Comparison of ENCODE assay signal across 7 cellular contexts in the genomic region with DNA sequence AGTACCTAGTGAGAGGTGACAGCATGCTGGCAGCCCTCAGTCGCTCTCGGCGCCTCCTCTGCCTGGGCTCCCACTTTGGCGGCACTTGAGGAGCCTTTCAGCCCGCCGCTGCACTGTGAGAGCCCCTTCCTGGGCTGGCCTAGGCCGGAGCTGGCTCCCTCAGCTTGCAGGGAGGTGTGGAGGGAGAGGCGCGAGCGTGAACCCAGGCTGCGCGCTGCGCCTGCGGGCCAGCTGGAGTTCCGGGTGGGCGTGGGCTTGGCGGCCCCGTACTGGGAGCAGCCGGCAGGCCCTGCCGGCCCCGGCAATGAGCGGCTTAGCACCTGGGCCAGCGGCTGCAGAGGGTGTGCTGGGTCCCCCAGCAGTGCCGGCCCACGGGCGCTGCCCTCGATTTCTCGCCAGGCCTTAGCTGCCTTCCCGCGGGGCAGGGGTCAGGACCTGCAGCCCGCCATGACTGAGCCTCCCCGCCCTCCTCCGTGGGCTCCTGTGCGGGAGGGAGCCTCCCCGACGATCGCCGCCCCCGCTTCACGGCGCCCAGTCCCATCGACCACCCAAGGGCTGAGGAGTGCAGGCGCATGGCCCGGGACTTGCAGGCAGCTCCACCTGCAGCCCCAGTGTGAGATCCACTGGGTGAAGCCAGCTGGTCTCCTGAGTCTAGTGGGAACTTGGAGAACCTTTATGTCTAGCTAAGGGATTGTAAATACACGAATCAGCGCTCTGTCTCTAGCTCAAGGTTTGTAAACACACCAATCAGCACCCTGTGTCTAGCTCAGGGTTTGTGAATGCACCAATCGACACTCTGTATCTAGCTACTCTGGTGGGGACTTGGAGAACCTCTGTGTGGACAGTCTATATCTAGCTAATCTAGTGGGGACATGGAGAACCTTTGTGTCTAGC.
DNase-seq lines count a peak whose midpoint lies in the region; ATAC-seq and TF ChIP-seq lines count a peak whose summit lies in the region.
"Not testable (repeated sequence)": the region's sequence is repeated elsewhere in the genome, so short reads cannot be mapped to it uniquely, and the experiment has no call there.

No MANE protein-coding gene starts in this region.

- not testable (repeated sequence) for H2AFZ ChIP-seq in H9 (ENCODE audit: low read length)

- not testable (repeated sequence) for H3K4me1 ChIP-seq in H9 (ENCODE audit: insufficient read depth, low read length); iPS-15b (ENCODE audit: control insufficient read depth, insufficient read depth, low read length); spleen

- H3K18ac ChIP-seq in H9 (ENCODE audit: insufficient read length, low read depth, low read length), result not testable (repeated sequence)

- H3K14ac ChIP-seq in H9 (ENCODE audit: insufficient read depth, low read length), result not testable (repeated sequence)

- H3K23me2 ChIP-seq in H9 (ENCODE audit: insufficient read length, low read depth, low read length, poor library complexity, severe bottlenecking), result not testable (repeated sequence)

- H3K79me2 ChIP-seq in H9 (ENCODE audit: insufficient read depth, low read length), result not testable (repeated sequence)

- H3K9ac ChIP-seq in H9 (ENCODE audit: extremely low read depth, insufficient read length, low read length); iPS-15b (ENCODE audit: low read depth, low read length): not testable (repeated sequence)

- H3K23ac ChIP-seq in H9 (ENCODE audit: insufficient read length, low read depth, low read length), result not testable (repeated sequence)

- not testable (repeated sequence) for H4K5ac ChIP-seq in H9 (ENCODE audit: insufficient read length, low read depth, low read length)

- not testable (repeated sequence) for TF ChIP-seq CTCF in H9 (conservative IDR thresholded peaks at IDR 0.05); WTC11 (IDR thresholded peaks at IDR 0.05); chondrocyte (IDR thresholded peaks at IDR 0.05); spleen (IDR thresholded peaks at IDR 0.05 in 8 of 11, conservative IDR thresholded peaks at IDR 0.05 in 3 of 11)

- no CpG with 5 or more reads among the region's 47 CpGs for WGBS in H9 (ENCODE audit: extremely low coverage, insufficient read length, low lambda C conversion rate)
- 92 to 94% (median 92%) methylated on average over 23 to 47 of the region's 47 CpGs for WGBS in spleen, 5 donors

- not testable (repeated sequence) for H2BK20ac ChIP-seq in H9 (ENCODE audit: low read depth, low read length, poor library complexity, severe bottlenecking)

- H4K20me1 ChIP-seq in H9 (ENCODE audit: control insufficient read depth, insufficient read depth, insufficient read length), result not testable (repeated sequence)

- intact Hi-C loops in spleen (cut with DNase I; ENCODE audit: low total_unique reads), result not testable (repeated sequence)

- H4K8ac ChIP-seq in H9 (replicated peaks; ENCODE audit: insufficient read length, low read depth, low read length), result not testable (repeated sequence)

- H3K79me1 ChIP-seq in H9 (ENCODE audit: insufficient read depth, low read depth, low read length, poor library complexity, severe bottlenecking), result not testable (repeated sequence)

- H3K56ac ChIP-seq in H9 (ENCODE audit: insufficient read length, low read depth, low read length), result not testable (repeated sequence)

- not testable (repeated sequence) for H3K36me3 ChIP-seq in iPS-15b (ENCODE audit: control insufficient read depth, insufficient read depth, low read length); spleen

- H2AK5ac ChIP-seq in H9 (ENCODE audit: insufficient read length, low read length), result not testable (repeated sequence)

- H3K4me3 Mint-ChIP-seq in H9; WTC11; chondrocyte (ENCODE audit: unreplicated experiment): not testable (repeated sequence)

- H3K4ac ChIP-seq in H9 (ENCODE audit: low read depth, low read length), result not testable (repeated sequence)

- H2BK5ac ChIP-seq in H9 (ENCODE audit: insufficient read length, low read length), result not testable (repeated sequence)

- not testable (repeated sequence) for ATAC-seq in WTC11

- H3K4me1 Mint-ChIP-seq in H9; WTC11; chondrocyte (ENCODE audit: low read depth): not testable (repeated sequence)

- not testable (repeated sequence) for H3K27me3 ChIP-seq in H9 (ENCODE audit: insufficient read depth, low read length); iPS-15b (ENCODE audit: control insufficient read depth, insufficient read depth, low read length); spleen (replicated peaks in 1 of 7)

- H3K36me3 Mint-ChIP-seq in H9 (ENCODE audit: insufficient read depth in 1 of 3, low read depth in 3 of 3); WTC11; chondrocyte (ENCODE audit: low read depth): not testable (repeated sequence)

- H2BK15ac ChIP-seq in H9 (ENCODE audit: low read depth, low read length), result not testable (repeated sequence)

- H2BK120ac ChIP-seq in H9 (ENCODE audit: low read depth, low read length, poor library complexity, severe bottlenecking), result not testable (repeated sequence)

- H2BK12ac ChIP-seq in H9 (ENCODE audit: insufficient read length, low read depth, low read length), result not testable (repeated sequence)

- H3K27ac Mint-ChIP-seq in H9; WTC11; chondrocyte (ENCODE audit: unreplicated experiment): not testable (repeated sequence)

- H3K9me3 Mint-ChIP-seq in H9; chondrocyte (ENCODE audit: low read depth): not testable (repeated sequence)
- H3K9me3 Mint-ChIP-seq in WTC11, result peaks cover 11% of the 10 kb centered on the region; the same call in 1 of the 2 replicates

- H4K91ac ChIP-seq in H9 (ENCODE audit: insufficient read length, low read depth, low read length), result not testable (repeated sequence)

- not testable (repeated sequence) for H3K27ac ChIP-seq in H9 (ENCODE audit: insufficient read length, low read depth, low read length); spleen

- H3K4me2 ChIP-seq in H9 (ENCODE audit: insufficient read depth, insufficient read length, low read length), result not testable (repeated sequence)

- H3K4me3 ChIP-seq in iPS-15b (ENCODE audit: low read depth, low read length), result peak overlapping the region; percentile 11
- not testable (repeated sequence) for H3K4me3 ChIP-seq in spleen

- H3K27me3 Mint-ChIP-seq in H9 (ENCODE audit: low read depth); WTC11 (ENCODE audit: low read depth); chondrocyte (ENCODE audit: low read depth): not testable (repeated sequence)

- peak; percentile 29 for DNase-seq in Daoy (ENCODE audit: low read depth)
- DNase-seq in H9, result peak; percentile 39
- peak; percentile 55 for DNase-seq in NCI-H2227 (lab: John Stamatoyannopoulos, UW; ENCODE audit: unreplicated experiment)
- peak; percentile 15 for DNase-seq in WTC11 (ENCODE audit: low spot score)
- DNase-seq in chondrocyte (ENCODE audit: low spot score), result peak; percentile 90
- DNase-seq in spleen, result peak; percentile 51

- POLR2A ChIA-PET in WTC11 (lab: Charles Lee), result not testable (repeated sequence)

- CTCF ChIA-PET in WTC11 (lab: Charles Lee), result not testable (repeated sequence)

- H3K9me3 ChIP-seq in H9 (ENCODE audit: control insufficient read depth, low read depth, low read length); iPS-15b (ENCODE audit: control insufficient read depth, insufficient read depth, low read length): not testable (repeated sequence)
- H3K9me3 ChIP-seq in spleen, result peaks cover 0 to 13% (median 3%) of the 10 kb centered on the region in 8 donors

- H3T11ph ChIP-seq in H9 (ENCODE audit: low read length), result not testable (repeated sequence)

- TF ChIP-seq POLR2A in spleen (IDR thresholded peaks at IDR 0.05), result not testable (repeated sequence)

Comparison
In these comparisons a context has a peak if more than half of its experiments do, and no peak if none do; other contexts are left out.
1. DNase-seq: peak in every context shown above with its lines; median percentile 90 in chondrocyte; 55 in NCI-H2227; 51 in spleen; 39 in H9; 29 in Daoy; 15 in WTC11.